In genomic region chr12:124655317-124656213, GRCh38 we compare ENCODE assay signal across 7 cellular contexts.
DNase-seq lines count a peak whose midpoint lies in the region; ATAC-seq and TF ChIP-seq lines count a peak whose summit lies in the region.

No MANE protein-coding gene starts in this region.

- no peaks in the 10 kb centered on the region for H3K9me3 Mint-ChIP-seq in activated T-cell treated with anti-CD3 and anti-CD28 coated beads, Interleukin-2, amount 50 U/mL, for 72 hours

- peaks cover 12% of the 10 kb centered on the region for H3K27me3 Mint-ChIP-seq in activated T-cell treated with anti-CD3 and anti-CD28 coated beads, Interleukin-2, amount 50 U/mL, for 72 hours (ENCODE audit: low read depth)

- no peak for ATAC-seq in activated T-cell treated with anti-CD3 and anti-CD28 coated beads, Interleukin-2, amount 50 U/mL, for 72 hours (replicated peaks in 1 of 2)
- ATAC-seq in GM18519 (IDR thresholded peaks at IDR 0.05; ENCODE audit: low FRiP score, unreplicated experiment), result no peak

- H3K4me3 ChIP-seq in foreskin fibroblast (ENCODE audit: low read depth in 1 of 2, low read length in 2 of 2), result peak overlapping the region; percentile 18 to 39

- no peak for TF ChIP-seq CTCF in foreskin fibroblast (IDR thresholded peaks at IDR 0.05; ENCODE audit: low read depth, low read length)

- DNase-seq in HK-2 (ENCODE audit: unreplicated experiment) (peak; percentile 31), SHP77 treated with DMSO at 0.1 percent for 48 hours (lab: John Stamatoyannopoulos, UW) (peak; percentile 58), foreskin fibroblast (peak; percentile 91), occipital lobe (lab: John Stamatoyannopoulos, UW) (peak; percentile 73)
- no peak for DNase-seq in activated effector memory CD4-positive, alpha-beta T cell treated with Interleukin-2 at 50 U/mL for 16 hours
- no peak for DNase-seq in activated T-cell treated with anti-CD3 and anti-CD28 coated beads, Interleukin-2, amount 50 U/mL, for 72 hours

- H3K36me3 Mint-ChIP-seq in activated T-cell treated with anti-CD3 and anti-CD28 coated beads, Interleukin-2, amount 50 U/mL, for 72 hours (ENCODE audit: insufficient read depth in 2 of 2), result no peaks in the 10 kb centered on the region

- H3K4me1 Mint-ChIP-seq in activated T-cell treated with anti-CD3 and anti-CD28 coated beads, Interleukin-2, amount 50 U/mL, for 72 hours (ENCODE audit: low read depth), result no peaks in the 10 kb centered on the region

- no peak overlapping the region for H3K27ac Mint-ChIP-seq in activated T-cell treated with anti-CD3 and anti-CD28 coated beads, Interleukin-2, amount 50 U/mL, for 72 hours

- H3K4me3 Mint-ChIP-seq in activated T-cell treated with anti-CD3 and anti-CD28 coated beads, Interleukin-2, amount 50 U/mL, for 72 hours, result no peak overlapping the region

Comparison
In these comparisons a context has a peak if more than half of its experiments do, and no peak if none do; other contexts are left out.
1. DNase-seq: peak in HK-2 (single experiment), SHP77 treated with DMSO at 0.1 percent for 48 hours (single experiment), foreskin fibroblast (2 of 2) and occipital lobe (single experiment); none in activated effector memory CD4-positive, alpha-beta T cell treated with Interleukin-2 at 50 U/mL for 16 hours (single experiment) and activated T-cell treated with anti-CD3 and anti-CD28 coated beads, Interleukin-2, amount 50 U/mL, for 72 hours (0 of 2).